8 cellular contexts compared by ENCODE assay signal in genomic region chr19:15124572-15125231, GRCh38. TPM values are rescaled to one million over a fixed set of nuclear protein-coding genes. Genes with fewer than 3 reads are reported as not detected.
DNase-seq lines count a peak whose midpoint lies in the region; ATAC-seq, FAIRE-seq and TF ChIP-seq lines count a peak whose summit lies in the region.

No MANE protein-coding gene starts in this region.

- no peaks in the 10 kb centered on the region for H3K9me3 ChIP-seq in endodermal cell (ENCODE audit: control insufficient read depth, low read length)

- no peaks in the 10 kb centered on the region for H3K4me1 ChIP-seq in endodermal cell (ENCODE audit: control insufficient read depth, insufficient read depth, low read length)

- H3K36me3 Mint-ChIP-seq in endodermal cell (ENCODE audit: low read depth) (peaks cover 30% of the 10 kb centered on the region), naive B cell (peaks cover 0 to 20% of the 10 kb centered on the region in 2 donors)

- peak overlapping the region; percentile 96 for H3K4me3 ChIP-seq in endodermal cell (ENCODE audit: low read length)

- H3K27ac Mint-ChIP-seq in endodermal cell, result peak overlapping the region; percentile 98
- H3K27ac Mint-ChIP-seq in naive B cell, result peak overlapping the region; percentile 95 to 100 (median 100)

- H3K9me3 Mint-ChIP-seq in endodermal cell (no peaks in the 10 kb centered on the region), naive B cell (peaks cover 0 to 2% (median 0%) of the 10 kb centered on the region in 7 donors)

- CTCF ChIA-PET in RWPE1 (lab: Yijun Ruan, JAX), result interaction anchor here (0.6 kb wide), 1 partner anchor 818 kb away, joined by 4 read pairs; no protein-coding TSS in a partner anchor

- peak overlapping the region; percentile 86 for H3K4me3 Mint-ChIP-seq in endodermal cell
- peak overlapping the region; percentile 88 to 99 (median 98) for H3K4me3 Mint-ChIP-seq in naive B cell

- H3K27me3 ChIP-seq in endodermal cell (ENCODE audit: control insufficient read depth, insufficient read depth, low read length, poor library complexity, severe bottlenecking), result no peaks in the 10 kb centered on the region

- H3K9ac ChIP-seq in endodermal cell (ENCODE audit: extremely low read depth, low read length, poor library complexity, severe bottlenecking), result peak overlapping the region; percentile 78

- 8 to 24% methylated on average over 7 to 33 of the region's 33 CpGs for WGBS in endodermal cell (ENCODE audit: insufficient coverage in 1 of 2, insufficient read length in 1 of 2), 2 experiments

- TF ChIP-seq CTCF in 22Rv1 (IDR thresholded peaks at IDR 0.05) (no peak), RWPE1 (conservative IDR thresholded peaks at IDR 0.05; ENCODE audit: low read depth) (no peak), endodermal cell (conservative IDR thresholded peaks at IDR 0.05) (no peak)

- H3K27me3 Mint-ChIP-seq in endodermal cell (ENCODE audit: insufficient read depth), result no peaks in the 10 kb centered on the region
- peaks cover 0 to 10% (median 5%) of the 10 kb centered on the region in 3 donors for H3K27me3 Mint-ChIP-seq in naive B cell

- H3K36me3 ChIP-seq in endodermal cell (ENCODE audit: control insufficient read depth, insufficient read depth, low read length), result peaks cover 21% of the 10 kb centered on the region

- POLR2A ChIA-PET in RWPE1 (lab: Yijun Ruan, JAX; ENCODE audit: low non-redundant PET), result no interaction called here

- no peak for ATAC-seq in naive B cell (ENCODE audit: low read depth in 2 of 2)
- no peak for ATAC-seq in GM21390 (IDR thresholded peaks at IDR 0.05; ENCODE audit: unreplicated experiment)

- DNase-seq in GM19239 (ENCODE audit: insufficient read length, low spot score) (no peak), RWPE1 (ENCODE audit: low spot score) (no peak), endodermal cell (no peak), naive B cell (no peak), MV-4-11 (lab: John Stamatoyannopoulos, UW) (no peak), HPDE6-E6E7 (ENCODE audit: extremely low spot score) (no peak)

- FAIRE-seq in GM19239 (lab: Jason Lieb, UNC), result peak; percentile 47

- H3K27ac ChIP-seq in 22Rv1, result peak overlapping the region; percentile 76
- peak overlapping the region; percentile 87 for H3K27ac ChIP-seq in RWPE1
- H3K27ac ChIP-seq in endodermal cell (ENCODE audit: low read depth, low read length), result peak overlapping the region; percentile 79

- H3K4me1 Mint-ChIP-seq in endodermal cell (no peaks in the 10 kb centered on the region), naive B cell (peaks cover 22 to 29% (median 27%) of the 10 kb centered on the region in 3 donors)

RNA-seq across cellular contexts. Expression of gene SYDE1, which starts 17.5 kb away (rescaled TPM):
- 10 to 100 TPM in 1 of 2 donors, 1 to 10 TPM in 1; 8.9 to 12.2 TPM for total RNA-seq in endodermal cell
- polyA plus RNA-seq in endodermal cell (2013, experiment 1 of 2), result 12.9 TPM
- 11.9 TPM for polyA plus RNA-seq in endodermal cell (2013, experiment 2 of 2)
- under 1 TPM in 3 of 6 donors, not detected in 3; 0.09 to 0.16 (median 0.15) TPM for polyA plus RNA-seq in naive B cell (ENCODE audit: low read depth in 6 of 6)

RNA-seq across cellular contexts. Expression of gene OR1I1, which starts 42.7 kb away (rescaled TPM):
- not detected for total RNA-seq in endodermal cell
- not detected for polyA plus RNA-seq in endodermal cell (2013, experiment 1 of 2)
- not detected for polyA plus RNA-seq in endodermal cell (2013, experiment 2 of 2)
- not detected for polyA plus RNA-seq in naive B cell (ENCODE audit: low read depth in 6 of 6)
